1 cellular context compared by ENCODE assay signal in the genomic region with DNA sequence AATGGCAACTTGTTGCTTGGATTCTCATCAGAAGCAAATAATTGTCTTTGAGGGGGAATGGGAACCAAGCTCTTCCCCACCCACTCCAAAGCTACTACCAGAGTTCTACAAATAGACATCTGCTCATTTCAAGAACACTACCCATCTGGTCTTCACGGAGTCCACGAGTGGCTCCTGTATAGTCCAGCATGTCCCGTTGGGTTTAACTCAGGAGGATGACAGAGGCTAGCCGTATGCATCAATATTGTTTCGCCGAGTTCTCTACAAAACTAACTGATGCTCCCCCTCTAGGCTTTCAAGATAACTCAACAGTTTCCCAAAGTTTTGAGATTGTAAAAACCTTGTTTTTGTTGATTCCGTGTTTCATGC.
TF ChIP-seq lines count a peak whose summit lies in the region.

No MANE protein-coding gene starts in this region.

TF ChIP-seq in H1, 55 proteins besides CTCF, POLR2A, EP300 and RAD21:
- TF ChIP-seq TAF1 (IDR thresholded peaks at IDR 0.05; ENCODE audit: low read depth, low read length) (no peak), TAF7 (optimal IDR thresholded peaks at IDR 0.05; ENCODE audit: borderline replicate concordance, low read depth, low read length) (no peak), CHD2 (IDR thresholded peaks at IDR 0.05; ENCODE audit: low read length) (no peak), ATF2 (IDR thresholded peaks at IDR 0.05; ENCODE audit: low read length) (no peak), JUN (IDR thresholded peaks at IDR 0.05; ENCODE audit: low read depth, low read length) (no peak), SP2 (IDR thresholded peaks at IDR 0.05; ENCODE audit: low read length) (no peak), POLR2AphosphoS5 (IDR thresholded peaks at IDR 0.05; ENCODE audit: low read depth, low read length) (no peak), TBP (IDR thresholded peaks at IDR 0.05; ENCODE audit: low read depth, low read length) (no peak), BACH1 (IDR thresholded peaks at IDR 0.05; ENCODE audit: low read length) (no peak), SAP30 (IDR thresholded peaks at IDR 0.05; ENCODE audit: insufficient read depth, insufficient replicate concordance, low read length) (no peak), SIRT6 (IDR thresholded peaks at IDR 0.05; ENCODE audit: low read length) (no peak), SIX5 (IDR thresholded peaks at IDR 0.05; ENCODE audit: low read depth, low read length) (no peak), SRF (IDR thresholded peaks at IDR 0.05; ENCODE audit: low read depth, low read length) (no peak), CREB1 (IDR thresholded peaks at IDR 0.05) (no peak), HDAC2 (IDR thresholded peaks at IDR 0.05; ENCODE audit: borderline replicate concordance in 1 of 2, low read depth in 2 of 2, low read length in 2 of 2) (no peak), SIN3A (conservative IDR thresholded peaks at IDR 0.05 in 1 of 2, IDR thresholded peaks at IDR 0.05 in 1 of 2; ENCODE audit: low read depth in 1 of 2, low read length in 2 of 2) (no peak), RBBP5 (IDR thresholded peaks at IDR 0.05; ENCODE audit: borderline replicate concordance, low read depth, low read length) (no peak), POU5F1 (IDR thresholded peaks at IDR 0.05; ENCODE audit: low read depth, low read length) (no peak), NRF1 (IDR thresholded peaks at IDR 0.05; ENCODE audit: low read depth, low read length) (no peak), RFX5 (IDR thresholded peaks at IDR 0.05; ENCODE audit: borderline replicate concordance, low read depth, low read length) (no peak)
